In the genomic region with DNA sequence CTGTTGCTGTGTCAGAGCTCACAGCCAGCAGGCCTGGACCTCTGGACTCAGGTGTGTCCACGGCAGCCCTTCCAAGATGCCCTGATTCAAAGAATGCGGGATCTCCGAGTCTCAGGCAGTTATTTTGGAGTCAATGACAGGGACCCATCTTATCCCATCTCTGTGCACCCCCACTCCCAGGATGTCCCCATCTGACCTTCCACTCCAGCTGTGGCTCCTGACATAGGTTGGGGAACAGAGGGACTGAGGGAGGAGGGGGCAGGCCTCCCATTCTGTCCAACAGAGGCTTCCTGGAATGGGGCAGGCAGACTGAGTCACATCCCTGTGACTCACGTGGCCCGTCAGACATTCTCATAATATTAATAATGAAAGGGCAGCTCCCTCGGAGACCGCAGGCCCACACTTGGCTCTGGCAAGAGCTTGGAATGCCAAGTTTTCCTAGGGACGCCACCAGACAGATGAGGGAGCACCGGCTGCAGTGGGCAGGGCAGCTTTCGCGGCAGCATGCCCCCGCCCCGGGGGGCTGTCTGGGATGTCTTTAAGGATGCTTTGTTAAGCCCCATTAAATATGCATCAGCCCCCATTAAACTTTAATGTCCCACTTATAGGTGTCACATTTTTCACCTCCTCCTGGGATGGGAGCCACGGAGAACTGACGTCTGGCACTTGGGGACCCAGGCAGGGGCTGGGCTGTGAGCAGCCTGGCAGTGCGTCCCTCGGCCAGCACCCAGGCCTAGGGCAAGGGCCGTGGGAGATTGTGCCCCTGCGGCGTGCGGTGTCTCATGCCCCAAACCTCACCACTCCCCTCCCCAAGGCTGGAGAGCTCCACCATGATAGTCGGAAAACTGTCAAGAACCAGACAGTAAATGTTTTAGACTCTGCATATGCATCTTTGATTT, we compare ENCODE assay signal across 11 cellular contexts. TPM values are rescaled to one million over a fixed set of nuclear protein-coding genes. Genes with fewer than 3 reads are reported as not detected.
DNase-seq lines count a peak whose midpoint lies in the region; ATAC-seq and TF ChIP-seq lines count a peak whose summit lies in the region.
"Had no signal": no experiment of that assay in that cellular context is flagged by ENCODE, and none has a peak within 500 bp of the region (broad histone marks: within the 10 kb centered on the region; RNA-seq: fewer than 3 reads in every experiment).

No MANE protein-coding gene starts in this region.

- H3K27me3 ChIP-seq in lung (ENCODE audit: control insufficient read depth, insufficient read depth): no peaks in the 10 kb centered on the region
- H3K27me3 ChIP-seq: colonic mucosa had no signal

- H3K36me3 ChIP-seq in lung (ENCODE audit: control insufficient read depth in 2 of 2, insufficient read depth in 2 of 2, low read length in 2 of 2): no peaks in the 10 kb centered on the region
- H3K36me3 ChIP-seq: colonic mucosa had no signal

- H3K9me3 ChIP-seq in lung (ENCODE audit: control insufficient read depth in 2 of 2, insufficient read depth in 1 of 2, low read length in 1 of 2): no peaks in the 10 kb centered on the region
- H3K9me3 ChIP-seq: colonic mucosa had no signal

- WGBS in lung, 2 donors: 62 to 68% methylated on average over 22 of the region's 22 CpGs

- peak; percentile 98 for DNase-seq in AG08396 (ENCODE audit: low spot score)
- DNase-seq in LoVo (ENCODE audit: low spot score): peak; percentile 74
- peak; percentile 93 to 95 for DNase-seq in cardiac fibroblast (ENCODE audit: low read depth in 2 of 2)
- peak; percentile 34 for DNase-seq in lung (ENCODE audit: low spot score)
- no peak for DNase-seq in left lobe of liver (ENCODE audit: low spot score)
- no peak for DNase-seq in COR-L47 (lab: John Stamatoyannopoulos, UW)
- no peak for DNase-seq in activated CD4-positive, alpha-beta T cell treated with anti-CD3 and anti-CD28 coated beads, Interleukin-2, amount 50 U/mL, for 4 hours
- DNase-seq in NCI-H1694 treated with DMSO at 0.1 percent for 48 hours (lab: John Stamatoyannopoulos, UW): no peak
- DNase-seq: activated CD4-positive, alpha-beta T cell treated with anti-CD3 and anti-CD28 coated beads for 48 hours; colonic mucosa; DMS153 had no signal

- H3K27ac ChIP-seq in lung (ENCODE audit: low read depth in 1 of 2, low read length in 1 of 2): no peak overlapping the region
- H3K27ac ChIP-seq: colonic mucosa had no signal

- peak; percentile 67 for ATAC-seq in lung (ENCODE audit: insufficient read depth, low FRiP score)
- no peak for ATAC-seq in left lobe of liver

- TF ChIP-seq CTCF in cardiac fibroblast (IDR thresholded peaks at IDR 0.05; ENCODE audit: low read depth, low read length): no peak
- no peak for TF ChIP-seq CTCF in lung (IDR thresholded peaks at IDR 0.05; ENCODE audit: control extremely low read depth, extremely low read depth)

- H3K4me1 ChIP-seq in lung (ENCODE audit: control insufficient read depth in 2 of 2, insufficient read depth in 2 of 2, low read length in 2 of 2): no peaks in the 10 kb centered on the region
- H3K4me1 ChIP-seq: colonic mucosa had no signal

- no peak overlapping the region for H3K4me3 ChIP-seq in cardiac fibroblast (replicated peaks in 1 of 2; ENCODE audit: low read depth in 2 of 2, low read length in 2 of 2)
- H3K4me3 ChIP-seq in lung: no peak overlapping the region
- H3K4me3 ChIP-seq: colonic mucosa had no signal

RNA-seq across cellular contexts. Expression of gene FIBCD1, which starts 23.6 kb away (rescaled TPM):
- total RNA-seq in lung (1 to 10 TPM in 1 of 2 donors, under 1 TPM in 1; 0.97 to 7.7 TPM), left lobe of liver (not detected)
- 1 to 10 TPM; 4.0 to 4.1 TPM for polyA plus RNA-seq in lung

RNA-seq across cellular contexts. Expression of gene LAMC3, which starts 46.3 kb away (rescaled TPM):
- total RNA-seq in lung (10 to 100 TPM; 10.5 to 24.3 TPM), left lobe of liver (7.1 TPM)
- polyA plus RNA-seq in lung: 10 to 100 TPM; 12.1 to 16.1 TPM

Comparison
In these comparisons a context has a peak if more than half of its experiments do, and no peak if none do; other contexts are left out.
1. DNase-seq: peak in AG08396 (single experiment), LoVo (single experiment), cardiac fibroblast (2 of 2) and lung (single experiment); none in left lobe of liver (single experiment), COR-L47 (single experiment), activated CD4-positive, alpha-beta T cell treated with anti-CD3 and anti-CD28 coated beads, Interleukin-2, amount 50 U/mL, for 4 hours (0 of 2) and NCI-H1694 treated with DMSO at 0.1 percent for 48 hours (single experiment).